In the genomic region with DNA sequence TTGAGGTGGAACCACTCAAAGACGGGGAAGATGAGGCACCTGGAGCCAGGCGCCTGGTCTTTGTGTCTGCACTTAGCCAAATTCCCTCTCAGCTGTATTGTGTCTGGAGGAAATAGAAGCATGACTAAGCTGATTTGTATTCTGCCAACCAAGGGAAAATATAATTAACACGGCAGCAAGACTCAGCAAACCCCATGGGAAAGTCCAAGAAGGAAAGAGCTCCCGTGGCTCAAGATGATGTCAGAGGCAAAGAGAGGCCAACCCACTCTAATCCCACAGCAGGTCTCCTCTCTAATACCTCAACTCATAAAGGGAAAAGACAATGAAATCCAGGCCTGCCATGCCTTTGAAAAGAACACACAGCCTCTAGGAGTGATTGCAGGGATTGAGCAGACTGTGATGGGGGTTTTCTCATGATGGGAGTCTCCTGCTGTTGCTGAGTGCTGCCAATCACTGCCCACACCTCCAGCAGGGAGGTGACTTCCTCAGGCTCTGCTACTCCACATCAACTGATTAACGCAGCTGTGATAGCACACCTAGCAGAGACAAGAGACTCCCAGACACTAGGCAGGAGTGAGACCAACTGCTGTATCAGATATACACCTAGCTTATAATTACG, we compare ENCODE assay signal across 11 cellular contexts.
DNase-seq lines count a peak whose midpoint lies in the region; ATAC-seq and TF ChIP-seq lines count a peak whose summit lies in the region.
"Had no signal": no experiment of that assay in that cellular context is flagged by ENCODE, and none has a peak within 500 bp of the region (broad histone marks: within the 10 kb centered on the region; RNA-seq: fewer than 3 reads in every experiment).

No MANE protein-coding gene starts in this region.

- H3K36me3 Mint-ChIP-seq in MCF 10A (ENCODE audit: insufficient read depth, unreplicated experiment), result peaks cover 6% of the 10 kb centered on the region
- no peaks in the 10 kb centered on the region for H3K36me3 Mint-ChIP-seq in activated naive CD4-positive, alpha-beta T cell treated with anti-CD3 and anti-CD28 coated beads for 36 hours (ENCODE audit: low read depth)
- peaks cover 1% of the 10 kb centered on the region for H3K36me3 Mint-ChIP-seq in activated naive CD8-positive, alpha-beta T cell treated with anti-CD3 and anti-CD28 coated beads for 36 hours

- no peak for ATAC-seq in HG02840 (IDR thresholded peaks at IDR 0.05; ENCODE audit: low FRiP score, unreplicated experiment)

- H3K4me1 ChIP-seq in breast epithelium, result peaks cover 0 to 3% of the 10 kb centered on the region in 2 donors
- H3K4me1 ChIP-seq in hepatocyte (ENCODE audit: insufficient read depth), result peaks cover 7% of the 10 kb centered on the region

- peaks cover 45% of the 10 kb centered on the region for H3K4me1 Mint-ChIP-seq in MCF 10A (ENCODE audit: insufficient read depth, unreplicated experiment)
- peaks cover 13% of the 10 kb centered on the region for H3K4me1 Mint-ChIP-seq in activated naive CD4-positive, alpha-beta T cell treated with anti-CD3 and anti-CD28 coated beads for 36 hours (ENCODE audit: low read depth)
- peaks cover 11% of the 10 kb centered on the region for H3K4me1 Mint-ChIP-seq in activated naive CD8-positive, alpha-beta T cell treated with anti-CD3 and anti-CD28 coated beads for 36 hours

- 37% methylated on average over 6 of the region's 6 CpGs for WGBS in hepatocyte (ENCODE audit: low lambda C conversion rate, missing lambda C conversion rate)

- H3K27ac ChIP-seq in breast epithelium (no peak overlapping the region), hepatocyte (peak overlapping the region; percentile 65)

- H3K36me3 ChIP-seq in breast epithelium (no peaks in the 10 kb centered on the region), hepatocyte (replicated peaks; ENCODE audit: insufficient read depth, low read depth) (no peaks in the 10 kb centered on the region)

- H3K4me2 ChIP-seq in hepatocyte, result no peak overlapping the region

- no peak overlapping the region for H2AFZ ChIP-seq in hepatocyte

- no peaks in the 10 kb centered on the region for H3K79me2 ChIP-seq in hepatocyte

- H3K4me3 Mint-ChIP-seq in MCF 10A (ENCODE audit: unreplicated experiment), result no peak overlapping the region
- H3K4me3 Mint-ChIP-seq in activated naive CD4-positive, alpha-beta T cell treated with anti-CD3 and anti-CD28 coated beads for 36 hours, result no peak overlapping the region
- no peak overlapping the region for H3K4me3 Mint-ChIP-seq in activated naive CD8-positive, alpha-beta T cell treated with anti-CD3 and anti-CD28 coated beads for 36 hours

- POLR2A ChIA-PET in MCF 10A (lab: Yijun Ruan, JAX), result interaction anchor here (0.6 to 1.0 kb wide), 3 partner anchors 18 to 157 kb away, joined by 3 read pairs; no protein-coding TSS in a partner anchor

- peaks cover 40% of the 10 kb centered on the region for H3K27me3 Mint-ChIP-seq in MCF 10A (ENCODE audit: insufficient read depth, unreplicated experiment)
- peaks cover 39% of the 10 kb centered on the region for H3K27me3 Mint-ChIP-seq in activated naive CD4-positive, alpha-beta T cell treated with anti-CD3 and anti-CD28 coated beads for 36 hours (ENCODE audit: low read depth)
- peaks cover 61% of the 10 kb centered on the region for H3K27me3 Mint-ChIP-seq in activated naive CD8-positive, alpha-beta T cell treated with anti-CD3 and anti-CD28 coated beads for 36 hours

- TF ChIP-seq POLR2A in breast epithelium (IDR thresholded peaks at IDR 0.05), result no peak

- CTCF ChIA-PET in MCF 10A (lab: Yijun Ruan, JAX), result interaction anchor here (0.5 to 1.8 kb wide), 3 partner anchors 48 to 151 kb away, joined by 3 to 5 read pairs (median 4); no protein-coding TSS in a partner anchor
- CTCF ChIA-PET in activated naive CD4-positive, alpha-beta T cell treated with anti-CD3 and anti-CD28 coated beads for 36 hours (lab: Charles Lee), result no interaction called here

- no peak overlapping the region for H3K27ac Mint-ChIP-seq in MCF 10A (ENCODE audit: low read depth, unreplicated experiment)
- no peak overlapping the region for H3K27ac Mint-ChIP-seq in activated naive CD4-positive, alpha-beta T cell treated with anti-CD3 and anti-CD28 coated beads for 36 hours
- no peak overlapping the region for H3K27ac Mint-ChIP-seq in activated naive CD8-positive, alpha-beta T cell treated with anti-CD3 and anti-CD28 coated beads for 36 hours

- peaks cover 18% of the 10 kb centered on the region for H3K9me3 Mint-ChIP-seq in MCF 10A (ENCODE audit: unreplicated experiment)
- H3K9me3 Mint-ChIP-seq in activated naive CD4-positive, alpha-beta T cell treated with anti-CD3 and anti-CD28 coated beads for 36 hours, result peaks cover 12% of the 10 kb centered on the region
- H3K9me3 Mint-ChIP-seq in activated naive CD8-positive, alpha-beta T cell treated with anti-CD3 and anti-CD28 coated beads for 36 hours, result peaks cover 8% of the 10 kb centered on the region

- no peaks in the 10 kb centered on the region for H4K20me1 ChIP-seq in hepatocyte (ENCODE audit: insufficient read depth, poor library complexity, severe bottlenecking)

- H3K4me3 ChIP-seq in breast epithelium (no peak overlapping the region), hepatocyte (no peak overlapping the region)

- intact Hi-C loops in MCF 10A (cut with micrococcal nuclease) (loop anchor here (5.0 kb wide), 1 partner anchor 33 kb away; no protein-coding TSS in a partner anchor), breast epithelium (cut with DNase I; ENCODE audit: low total_unique reads) (no loop called here)
- intact Hi-C loops in activated naive CD4-positive, alpha-beta T cell treated with anti-CD3 and anti-CD28 coated beads for 36 hours (cut with micrococcal nuclease), result no loop called here

- TF ChIP-seq CTCF in MCF 10A (IDR thresholded peaks at IDR 0.05; ENCODE audit: unreplicated experiment) (no peak), breast epithelium (IDR thresholded peaks at IDR 0.05) (no peak), hepatocyte (IDR thresholded peaks at IDR 0.05; ENCODE audit: poor library complexity) (no peak)

- DNase-seq in MCF 10A (ENCODE audit: unreplicated experiment), result peak; percentile 78
- no peak for DNase-seq in breast epithelium (ENCODE audit: low spot score in 2 of 2)
- peak; percentile 88 for DNase-seq in SK-N-DZ (ENCODE audit: low spot score)
- peak; percentile 56 for DNase-seq in hepatocyte (ENCODE audit: low spot score)
- DNase-seq in superior temporal gyrus (ENCODE audit: extremely low spot score), result peak; percentile 27
- DNase-seq in activated naive CD4-positive, alpha-beta T cell treated with anti-CD3 and anti-CD28 coated beads for 36 hours, result no peak
- no peak for DNase-seq in activated naive CD8-positive, alpha-beta T cell treated with anti-CD3 and anti-CD28 coated beads for 36 hours
- DNase-seq: activated naive CD4-positive, alpha-beta T cell treated with Interleukin-2 at 50 U/mL for 16 hours; erythroblast; NCI-H510A treated with DMSO at 0.1 percent for 48 hours had no signal

- no TSS peak for BruUV-seq in MCF 10A (replicated peaks; lab: Mats Ljungman, UMichigan)

- H3K27me3 ChIP-seq in breast epithelium, result peaks cover 2 to 27% of the 10 kb centered on the region in 2 donors
- peaks cover 29% of the 10 kb centered on the region for H3K27me3 ChIP-seq in hepatocyte

- H3K9me2 ChIP-seq in hepatocyte (replicated peaks; ENCODE audit: insufficient read depth), result no peaks in the 10 kb centered on the region

- H3K9me3 ChIP-seq in breast epithelium, result no peaks in the 10 kb centered on the region
- H3K9me3 ChIP-seq in hepatocyte (ENCODE audit: low read depth), result no peaks in the 10 kb centered on the region

Comparison
In these comparisons a context has a peak if more than half of its experiments do, and no peak if none do; other contexts are left out.
1. DNase-seq: peak in MCF 10A (single experiment), SK-N-DZ (single experiment), hepatocyte (single experiment) and superior temporal gyrus (single experiment); none in breast epithelium (0 of 2), activated naive CD4-positive, alpha-beta T cell treated with anti-CD3 and anti-CD28 coated beads for 36 hours (single experiment) and activated naive CD8-positive, alpha-beta T cell treated with anti-CD3 and anti-CD28 coated beads for 36 hours (single experiment).